In the genomic region with DNA sequence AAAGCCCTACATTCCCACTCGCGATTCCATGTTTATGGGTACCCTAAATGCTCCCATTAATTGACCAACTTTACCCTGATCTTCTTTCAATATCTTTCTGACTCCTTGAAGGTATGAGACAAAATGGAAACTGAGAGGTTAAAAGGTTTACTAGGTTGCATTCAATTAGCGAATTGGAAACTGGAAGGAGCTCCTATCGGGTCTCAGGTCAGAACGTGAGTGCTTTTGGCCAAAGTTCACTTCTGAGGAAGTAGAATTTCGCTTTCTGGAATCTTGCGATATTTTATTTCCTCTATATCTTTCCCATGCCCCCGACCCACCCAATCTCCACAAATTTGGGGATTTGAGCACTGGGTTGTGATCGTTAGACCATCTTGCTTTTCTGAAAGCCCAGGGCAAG, we compare ENCODE assay signal across 1 cellular context.
TF ChIP-seq lines count a peak whose summit lies in the region.

No MANE protein-coding gene starts in this region.

TF ChIP-seq in HepG2, 621 proteins besides CTCF, POLR2A, EP300 and RAD21:
- TF ChIP-seq PHF8 (CRISPR knock-in tag; IDR thresholded peaks at IDR 0.05) (no peak), SP4 (CRISPR knock-in tag; IDR thresholded peaks at IDR 0.05) (no peak), CREB1 (IDR thresholded peaks at IDR 0.05) (no peak), CREB1 (CRISPR knock-in tag; IDR thresholded peaks at IDR 0.05) (no peak), CSRNP2 (CRISPR knock-in tag; conservative IDR thresholded peaks at IDR 0.05; ENCODE audit: low read depth) (no peak), E2F2 (CRISPR knock-in tag; IDR thresholded peaks at IDR 0.05; ENCODE audit: borderline replicate concordance) (no peak), ZNF407 (CRISPR knock-in tag; IDR thresholded peaks at IDR 0.05; ENCODE audit: not compliant biosample characterization) (no peak)
